ENCODE assay signal across 8 cellular contexts in genomic region chr1:156746716-156747631, GRCh38. TPM values are rescaled to one million over a fixed set of nuclear protein-coding genes. Genes with fewer than 3 reads are reported as not detected.
DNase-seq lines count a peak whose midpoint lies in the region; ATAC-seq and TF ChIP-seq lines count a peak whose summit lies in the region.

No MANE protein-coding gene starts in this region.

- peak; percentile 81 for ATAC-seq in aorta (ENCODE audit: low FRiP score)

- peak; percentile 67 for TF ChIP-seq CTCF in DOHH2 (IDR thresholded peaks at IDR 0.05; ENCODE audit: low read depth, low read length, poor library complexity, severe bottlenecking)
- TF ChIP-seq CTCF in neutrophil (IDR thresholded peaks at IDR 0.05), result no peak

- peak overlapping the region; percentile 88 for H3K4me2 ChIP-seq in DOHH2 (ENCODE audit: low read length)

- H3K9me3 ChIP-seq in DOHH2 (ENCODE audit: control insufficient read depth, insufficient read depth, low read length) (no peaks in the 10 kb centered on the region), neutrophil (no peaks in the 10 kb centered on the region), aorta (ENCODE audit: control insufficient read depth, low read length) (no peaks in the 10 kb centered on the region)

- H3K4me1 ChIP-seq in DOHH2 (ENCODE audit: control insufficient read depth, low read length) (peaks cover 49% of the 10 kb centered on the region), neutrophil (ENCODE audit: control insufficient read depth in 1 of 2, insufficient read depth in 1 of 2, low read depth in 1 of 2, low read length in 1 of 2) (peaks cover 72 to 74% of the 10 kb centered on the region in 2 experiments), aorta (ENCODE audit: control insufficient read depth in 1 of 2, insufficient read depth in 2 of 2, low read length in 2 of 2) (no peaks in the 10 kb centered on the region)

- 1 to 5% (median 4%) methylated on average over 18 to 25 of the region's 30 CpGs for WGBS in adipose tissue, 3 donors
- WGBS in aorta, 2 donors, result 0 to 1% methylated on average over 16 to 26 of the region's 30 CpGs

- H3K79me2 ChIP-seq in DOHH2 (ENCODE audit: control insufficient read depth, low read length), result peaks cover 72% of the 10 kb centered on the region

- H3K27ac ChIP-seq in DOHH2 (ENCODE audit: low read depth, low read length) (peak overlapping the region; percentile 79), adipose tissue (ENCODE audit: low read depth, low read length) (peak overlapping the region; percentile 91), neutrophil (peak overlapping the region; percentile 90), aorta (ENCODE audit: low read depth in 1 of 2, low read length in 2 of 2) (peak overlapping the region; percentile 30 to 97)

- H3K27me3 ChIP-seq in DOHH2 (ENCODE audit: control insufficient read depth, low read length) (no peaks in the 10 kb centered on the region), neutrophil (no peaks in the 10 kb centered on the region), aorta (ENCODE audit: control insufficient read depth in 1 of 2, insufficient read depth in 2 of 2, low read length in 1 of 2) (no peaks in the 10 kb centered on the region)

- no peaks in the 10 kb centered on the region for H3K9me2 ChIP-seq in DOHH2 (replicated peaks; ENCODE audit: control insufficient read depth, low read length)

- peaks cover 24% of the 10 kb centered on the region for H3F3A ChIP-seq in DOHH2 (ENCODE audit: control insufficient read depth, insufficient read depth)

- H4K20me1 ChIP-seq in DOHH2 (ENCODE audit: control insufficient read depth, insufficient read depth, low read depth, low read length), result peaks cover 20% of the 10 kb centered on the region; the same call in 1 of the 2 replicates

- intact Hi-C loops in head of caudate nucleus (cut with DNase I) (no loop called here), aorta (cut with DNase I) (no loop called here)

- peak; percentile 41 to 54 for DNase-seq in Kasumi-1 (lab: John Stamatoyannopoulos, UW)
- DNase-seq in RKO (ENCODE audit: low spot score), result peak; percentile 90
- DNase-seq in head of caudate nucleus, result peak; percentile 74 to 94 (median 84)
- DNase-seq in aorta, result peak; percentile 97 to 99
- no peak for DNase-seq in GM19240 (ENCODE audit: insufficient read length, low spot score)

- H3K4me3 ChIP-seq in DOHH2 (ENCODE audit: low read length) (peak overlapping the region; percentile 97), neutrophil (ENCODE audit: low read depth in 1 of 2, low read length in 1 of 2) (peak overlapping the region; percentile 44 to 91), aorta (ENCODE audit: low read length in 2 of 2) (peak overlapping the region; percentile 24 to 61)

- H3K36me3 ChIP-seq in DOHH2 (ENCODE audit: control insufficient read depth, low read length) (peaks cover 81% of the 10 kb centered on the region), neutrophil (peaks cover 20% of the 10 kb centered on the region), aorta (ENCODE audit: control insufficient read depth in 1 of 2, insufficient read depth in 2 of 2, low read length in 1 of 2) (peaks cover 2 to 9% of the 10 kb centered on the region in 2 donors)

RNA-seq across cellular contexts. Expression of gene HDGF, which starts 4.5 kb away (rescaled TPM):
- polyA plus RNA-seq in adipose tissue (100 to 1,000 TPM in 2 of 3 donors, 10 to 100 TPM in 1; 51.7 to 120 (median 116) TPM), aorta (100 to 1,000 TPM in 1 of 2 donors, 10 to 100 TPM in 1; 94.9 to 126 TPM)
- total RNA-seq in aorta, result 100 to 1,000 TPM; 106 to 135 TPM

RNA-seq across cellular contexts. Expression of gene MRPL24, which starts 6.1 kb away (rescaled TPM):
- 100 to 1,000 TPM; 104 to 178 (median 151) TPM for polyA plus RNA-seq in adipose tissue
- total RNA-seq in aorta, result 10 to 100 TPM; 44.0 to 46.1 TPM
- polyA plus RNA-seq in aorta, result 10 to 100 TPM; 68.5 to 73.1 TPM

RNA-seq across cellular contexts. Expression of gene ISG20L2, which starts 18.4 kb away (rescaled TPM):
- 10 to 100 TPM in 2 of 3 donors, 1 to 10 TPM in 1; 9.3 to 17.1 (median 15.7) TPM for polyA plus RNA-seq in adipose tissue
- 10 to 100 TPM; 20.6 to 26.9 TPM for total RNA-seq in aorta
- 10 to 100 TPM; 11.7 to 20.2 TPM for polyA plus RNA-seq in aorta

RNA-seq across cellular contexts. Expression of gene METTL25B, which starts 18.7 kb away (rescaled TPM):
- polyA plus RNA-seq in adipose tissue, result 10 to 100 TPM; 22.7 to 25.4 (median 24.6) TPM
- total RNA-seq in aorta, result 10 to 100 TPM; 20.7 to 33.6 TPM
- 10 to 100 TPM; 24.2 to 46.2 TPM for polyA plus RNA-seq in aorta

RNA-seq across cellular contexts. Expression of gene PRCC, which starts 20.4 kb away (rescaled TPM):
- 10 to 100 TPM; 16.6 to 38.7 (median 35.8) TPM for polyA plus RNA-seq in adipose tissue
- 10 to 100 TPM; 41.0 to 50.2 TPM for total RNA-seq in aorta
- polyA plus RNA-seq in aorta, result 10 to 100 TPM; 17.2 to 43.5 TPM

Comparison
In these comparisons a context has a peak if more than half of its experiments do, and no peak if none do; other contexts are left out.
1. H3K4me3 ChIP-seq: peak in every context shown above with its lines; median percentile 97 in DOHH2; 68 in neutrophil; 42 in aorta.